17 cellular contexts compared by ENCODE assay signal in the genomic region with DNA sequence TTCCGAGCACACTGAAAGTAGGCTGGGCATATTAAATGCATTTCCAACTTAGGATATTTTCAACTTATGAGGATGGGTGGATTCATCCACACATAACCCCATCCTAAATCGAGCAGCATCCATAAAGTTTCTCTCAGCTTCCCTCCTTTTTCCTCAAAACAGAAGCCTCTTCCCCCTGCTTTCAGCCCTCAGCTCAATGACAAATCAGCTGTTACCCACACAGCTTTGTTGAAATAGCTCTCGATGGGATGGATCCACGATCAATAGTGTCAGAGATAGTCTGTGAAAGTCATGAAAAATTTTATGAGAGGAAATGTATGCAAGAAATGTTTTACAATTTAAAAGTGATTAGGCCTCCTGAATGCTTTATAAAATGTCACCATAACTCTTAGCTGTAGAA. TPM values are rescaled to one million over a fixed set of nuclear protein-coding genes. Genes with fewer than 3 reads are reported as not detected.
A peak's percentile ranks its signal among the peaks of the same experiment; 100 is the strongest.
DNase-seq lines count a peak whose midpoint lies in the region; ATAC-seq, FAIRE-seq and TF ChIP-seq lines count a peak whose summit lies in the region.
"Had no signal": no experiment of that assay in that cellular context is flagged by ENCODE, and none has a peak within 500 bp of the region (broad histone marks: within the 10 kb centered on the region; RNA-seq: fewer than 3 reads in every experiment).

No MANE protein-coding gene starts in this region.

- no TSS peak for BruUV-seq in HepG2 (replicated peaks; lab: Mats Ljungman, UMichigan)

- TF ChIP-seq CTCF in HepG2 (CRISPR knock-in tag; IDR thresholded peaks at IDR 0.05) (no peak), right lobe of liver (IDR thresholded peaks at IDR 0.05) (no peak), OCI-LY1 (IDR thresholded peaks at IDR 0.05; ENCODE audit: low read length) (no peak), endodermal cell (conservative IDR thresholded peaks at IDR 0.05) (no peak)

- peak overlapping the region; percentile 91 to 97 (median 96); a peak in 5 of 6 replicates for H3K4me3 ChIP-seq in HepG2 (replicated peaks in 1 of 3; ENCODE audit: insufficient read depth in 1 of 3, low read depth in 2 of 3, low read length in 3 of 3)
- no peak overlapping the region for H3K4me3 ChIP-seq in right lobe of liver
- peak overlapping the region; percentile 96 for H3K4me3 ChIP-seq in OCI-LY1 (ENCODE audit: low read depth, low read length, poor library complexity, severe bottlenecking)
- H3K4me3 ChIP-seq in endodermal cell (ENCODE audit: low read length): peak overlapping the region; percentile 94
- H3K4me3 ChIP-seq in right cardiac atrium (ENCODE audit: low read length): no peak overlapping the region

- in situ Hi-C loops in HepG2 (cut with HindIII; ENCODE audit: extremely low pct_ligation_motif_present, low pct_unique_long_range_greater_than_20kb): no loop called here

- no peak overlapping the region for H2AFZ ChIP-seq in HepG2 (ENCODE audit: low read length)
- no peak overlapping the region for H2AFZ ChIP-seq in OCI-LY1 (ENCODE audit: low read length)

- 8% methylated on average over 4 of the region's 4 CpGs for WGBS in HepG2 (ENCODE audit: low lambda C conversion rate)
- 54% methylated on average over 4 of the region's 4 CpGs for WGBS in right lobe of liver (ENCODE audit: insufficient coverage, low coverage, low lambda C conversion rate, missing lambda C conversion rate)
- 88 to 100% methylated on average over 2 to 4 of the region's 4 CpGs for WGBS in endodermal cell (ENCODE audit: insufficient coverage in 1 of 2, insufficient read length in 1 of 2), 2 experiments
- 90% methylated on average over 4 of the region's 4 CpGs for WGBS in right cardiac atrium

- no peaks in the 10 kb centered on the region for H3K9me3 ChIP-seq in HepG2 (ENCODE audit: low read length)
- no peaks in the 10 kb centered on the region for H3K9me3 ChIP-seq in right lobe of liver
- no peaks in the 10 kb centered on the region for H3K9me3 ChIP-seq in OCI-LY1 (ENCODE audit: low read length)
- no peaks in the 10 kb centered on the region for H3K9me3 ChIP-seq in endodermal cell (ENCODE audit: control insufficient read depth, low read length)
- no peaks in the 10 kb centered on the region for H3K9me3 ChIP-seq in right cardiac atrium (ENCODE audit: control insufficient read depth, low read length)
- H3K9me3 ChIP-seq: upper lobe of left lung had no signal

- ATAC-seq in HepG2 (no peak), right lobe of liver (no peak), right cardiac atrium (no peak), Right ventricle myocardium superior (ENCODE audit: poor library complexity) (no peak)
- ATAC-seq in stimulated activated effector memory CD8-positive, alpha-beta T cell treated with anti-CD3 and anti-CD28 coated beads, Interleukin-12 subunit alpha, Interleukin-12 subunit beta, amount 100 ng/mL, for 72 hours: no peak

- TF ChIP-seq POLR2A in HepG2 (IDR thresholded peaks at IDR 0.05; ENCODE audit: insufficient read depth in 1 of 2, low read depth in 2 of 2, low read length in 2 of 2) (no peak), right lobe of liver (IDR thresholded peaks at IDR 0.05) (no peak)

- H3K27me3 ChIP-seq in HepG2 (ENCODE audit: control insufficient read depth in 1 of 2, insufficient read depth in 2 of 2, low read length in 2 of 2) (no peaks in the 10 kb centered on the region; a peak in 1 of 5 replicates), right lobe of liver (no peaks in the 10 kb centered on the region), OCI-LY1 (ENCODE audit: insufficient read depth, low read length) (no peaks in the 10 kb centered on the region), endodermal cell (ENCODE audit: control insufficient read depth, insufficient read depth, low read length, poor library complexity, severe bottlenecking) (no peaks in the 10 kb centered on the region), right cardiac atrium (ENCODE audit: control insufficient read depth, insufficient read depth) (no peaks in the 10 kb centered on the region)
- H3K27me3 ChIP-seq: upper lobe of left lung had no signal

- peaks cover 4% of the 10 kb centered on the region; the same call in 1 of the 2 replicates for H3F3A ChIP-seq in OCI-LY1 (ENCODE audit: insufficient read depth, low read length)

- DNase-seq in HepG2 (ENCODE audit: low spot score) (no peak), right lobe of liver (no peak), endodermal cell (peak; percentile 5), right cardiac atrium (no peak), Right ventricle myocardium superior (no peak)
- no peak for DNase-seq in stimulated activated effector memory CD8-positive, alpha-beta T cell treated with anti-CD3 and anti-CD28 coated beads, Interleukin-12 subunit alpha, Interleukin-12 subunit beta, amount 100 ng/mL, for 72 hours (ENCODE audit: low spot score in 2 of 2)
- no peak for DNase-seq in effector CD8-positive, alpha-beta T cell (lab: John Stamatoyannopoulos, UW)
- DNase-seq: activated CD4-positive, alpha-beta T cell treated with anti-CD3 and anti-CD28 coated beads, Interleukin-2, amount 10 ng/mL, durations not matched to agents 7 days and 5 days; activated naive CD4-positive, alpha-beta T cell; C1 segment of cervical spinal cord; cerebellar nuclear complex; IMR-90; kidney glomerular epithelial cell; NCI-H1436; NCI-H345; upper lobe of left lung had no signal

- H3K9me2 ChIP-seq in OCI-LY1 (ENCODE audit: low read depth, low read length): no peaks in the 10 kb centered on the region

- H3K9ac ChIP-seq in HepG2 (ENCODE audit: insufficient read depth, low read depth, low read length): peak overlapping the region; percentile 84
- peak overlapping the region; percentile 98; the same call in 1 of the 2 replicates for H3K9ac ChIP-seq in OCI-LY1 (ENCODE audit: low read length)
- no peak overlapping the region for H3K9ac ChIP-seq in endodermal cell (ENCODE audit: extremely low read depth, low read length, poor library complexity, severe bottlenecking)

- H3K9me3 Mint-ChIP-seq in endodermal cell: no peaks in the 10 kb centered on the region
- H3K9me3 Mint-ChIP-seq in stimulated activated effector memory CD8-positive, alpha-beta T cell treated with anti-CD3 and anti-CD28 coated beads, Interleukin-12 subunit alpha, Interleukin-12 subunit beta, amount 100 ng/mL, for 72 hours: no peaks in the 10 kb centered on the region
- H3K9me3 Mint-ChIP-seq: activated CD4-positive, alpha-beta T cell treated with anti-CD3 and anti-CD28 coated beads, Interleukin-2, amount 10 ng/mL, durations not matched to agents 7 days and 5 days had no signal

- H4K20me1 ChIP-seq in HepG2 (ENCODE audit: insufficient read depth, low read length) (0 out of 2 replicates have a peak, but pooled peaks cover 10% of the 10 kb centered on the region), OCI-LY1 (ENCODE audit: insufficient read depth, low read length) (no peaks in the 10 kb centered on the region)

- H3K4me3 Mint-ChIP-seq in endodermal cell: no peak overlapping the region
- peak overlapping the region; percentile 84 for H3K4me3 Mint-ChIP-seq in stimulated activated effector memory CD8-positive, alpha-beta T cell treated with anti-CD3 and anti-CD28 coated beads, Interleukin-12 subunit alpha, Interleukin-12 subunit beta, amount 100 ng/mL, for 72 hours

- TF ChIP-seq EP300 in HepG2 (IDR thresholded peaks at IDR 0.05; ENCODE audit: low read depth in 2 of 2, low read length in 2 of 2) (no peak), HepG2 (CRISPR knock-in tag; IDR thresholded peaks at IDR 0.05; ENCODE audit: borderline replicate concordance) (no peak)

- no peak for TF ChIP-seq RAD21 in HepG2 (CRISPR knock-in tag; IDR thresholded peaks at IDR 0.05)

- peak overlapping the region; percentile 91 for H3K27ac ChIP-seq in HepG2 (ENCODE audit: extremely low read length, insufficient read depth, low read length)
- H3K27ac ChIP-seq in right lobe of liver: no peak overlapping the region
- no peak overlapping the region for H3K27ac ChIP-seq in OCI-LY1 (ENCODE audit: low read depth, low read length, poor library complexity, severe bottlenecking)
- no peak overlapping the region for H3K27ac ChIP-seq in endodermal cell (ENCODE audit: low read depth, low read length)
- no peak overlapping the region for H3K27ac ChIP-seq in right cardiac atrium (ENCODE audit: low read length)
- H3K27ac ChIP-seq: upper lobe of left lung had no signal

- no peaks in the 10 kb centered on the region for H3K27me3 Mint-ChIP-seq in endodermal cell (ENCODE audit: insufficient read depth)
- H3K27me3 Mint-ChIP-seq: activated CD4-positive, alpha-beta T cell treated with anti-CD3 and anti-CD28 coated beads, Interleukin-2, amount 10 ng/mL, durations not matched to agents 7 days and 5 days had no signal

- H3K27ac Mint-ChIP-seq in endodermal cell: no peak overlapping the region
- H3K27ac Mint-ChIP-seq in stimulated activated effector memory CD8-positive, alpha-beta T cell treated with anti-CD3 and anti-CD28 coated beads, Interleukin-12 subunit alpha, Interleukin-12 subunit beta, amount 100 ng/mL, for 72 hours: no peak overlapping the region
- H3K27ac Mint-ChIP-seq: activated CD4-positive, alpha-beta T cell treated with anti-CD3 and anti-CD28 coated beads, Interleukin-2, amount 10 ng/mL, durations not matched to agents 7 days and 5 days had no signal

- H3K36me3 ChIP-seq in HepG2 (replicated peaks in 1 of 2; ENCODE audit: control insufficient read depth in 1 of 2, insufficient read depth in 2 of 2, low read length in 2 of 2): peaks cover 6 to 18% of the 10 kb centered on the region in 2 experiments; a peak in 4 of 5 replicates
- peaks cover 0 to 5% (median 0%) of the 10 kb centered on the region in 4 donors for H3K36me3 ChIP-seq in right lobe of liver
- H3K36me3 ChIP-seq in OCI-LY1 (ENCODE audit: insufficient read depth, low read length): peaks cover 17% of the 10 kb centered on the region
- H3K36me3 ChIP-seq in endodermal cell (ENCODE audit: control insufficient read depth, insufficient read depth, low read length): peaks cover 6% of the 10 kb centered on the region

- H3K4me2 ChIP-seq in HepG2 (ENCODE audit: low read depth, low read length): peak overlapping the region; percentile 98
- peak overlapping the region; percentile 86 for H3K4me2 ChIP-seq in OCI-LY1 (ENCODE audit: low read length)

- CTCF ChIA-PET in HepG2 (lab: Yijun Ruan, JAX; ENCODE audit: low intra/inter-chr PET ratio, low total read pairs): no interaction called here

- no peak for FAIRE-seq in HepG2 (lab: Jason Lieb, UNC)

- peaks cover 61% of the 10 kb centered on the region for H3K79me2 ChIP-seq in HepG2 (ENCODE audit: insufficient read depth, low read length)
- peaks cover 61% of the 10 kb centered on the region for H3K79me2 ChIP-seq in OCI-LY1 (ENCODE audit: insufficient read depth, low read length)

- intact Hi-C loops in HepG2 (cut with micrococcal nuclease; ENCODE audit: unreplicated experiment): no loop called here
- intact Hi-C loops in right lobe of liver (cut with DNase I): no loop called here
- intact Hi-C loops in right cardiac atrium (cut with DNase I): no loop called here
- intact Hi-C loops in Right ventricle myocardium superior (cut with DNase I): no loop called here

- H3K36me3 Mint-ChIP-seq in endodermal cell (ENCODE audit: low read depth): peaks cover 18% of the 10 kb centered on the region
- peaks cover 52% of the 10 kb centered on the region for H3K36me3 Mint-ChIP-seq in stimulated activated effector memory CD8-positive, alpha-beta T cell treated with anti-CD3 and anti-CD28 coated beads, Interleukin-12 subunit alpha, Interleukin-12 subunit beta, amount 100 ng/mL, for 72 hours

- H3K4me1 ChIP-seq in HepG2 (ENCODE audit: insufficient read depth, low read length): peaks cover 38% of the 10 kb centered on the region
- H3K4me1 ChIP-seq in right lobe of liver: peaks cover 0 to 36% (median 17%) of the 10 kb centered on the region in 4 donors
- H3K4me1 ChIP-seq in OCI-LY1 (ENCODE audit: insufficient read depth, low read length, severe bottlenecking): peaks cover 34% of the 10 kb centered on the region
- H3K4me1 ChIP-seq in endodermal cell (ENCODE audit: control insufficient read depth, insufficient read depth, low read length): peaks cover 12% of the 10 kb centered on the region
- H3K4me1 ChIP-seq in right cardiac atrium (ENCODE audit: control insufficient read depth, insufficient read depth, low read length): no peaks in the 10 kb centered on the region

- peaks cover 28% of the 10 kb centered on the region for H3K4me1 Mint-ChIP-seq in endodermal cell
- H3K4me1 Mint-ChIP-seq in stimulated activated effector memory CD8-positive, alpha-beta T cell treated with anti-CD3 and anti-CD28 coated beads, Interleukin-12 subunit alpha, Interleukin-12 subunit beta, amount 100 ng/mL, for 72 hours: peaks cover 38% of the 10 kb centered on the region

- POLR2A ChIA-PET in HepG2 (lab: Yijun Ruan, JAX): interaction anchor here (2.2 to 2.6 kb wide), 2 partner anchors 20 to 47 kb away, joined by 7 to 25 read pairs; a partner anchor contains a TSS

RNA-seq across cellular contexts. Expression of a gene that starts 2.5 kb away (rescaled TPM):
- total RNA-seq in HepG2 (2016; rRNA removed; fragmentation: Illumina TruSeq; extraction: Trizol) (20.1 and 34.8 TPM in 2 replicates), right lobe of liver (1 to 10 TPM; 6.4 to 10.0 (median 7.2) TPM), endodermal cell (10 to 100 TPM; 35.0 TPM), right cardiac atrium (1 to 10 TPM; 5.1 to 8.5 (median 6.1) TPM), Right ventricle myocardium superior (4.0 TPM)
- 12.8 and 14.6 TPM in 2 replicates for total RNA-seq in HepG2 (2016; cell fraction: cytosol; rRNA removed; fragmentation: Illumina TruSeq; extraction: Trizol; ENCODE audit: low read depth)
- 20.9 and 31.1 TPM in 2 replicates for total RNA-seq in HepG2 (2016; cell fraction: insoluble cytoplasmic fraction; rRNA removed; fragmentation: Illumina TruSeq; extraction: Trizol)
- total RNA-seq in HepG2 (2016; cell fraction: membrane; rRNA removed; fragmentation: Illumina TruSeq; extraction: Trizol): 16.8 and 16.9 TPM in 2 replicates
- total RNA-seq in HepG2 (2016; cell fraction: nucleus; rRNA removed; fragmentation: Illumina TruSeq; extraction: Trizol): 20.4 and 22.7 TPM in 2 replicates
- polyA plus RNA-seq in HepG2 (2011; rRNA removed) (15.5 and 18.4 TPM in 2 replicates), right cardiac atrium (2.7 TPM)
- 11.2 and 12.3 TPM in 2 replicates for polyA plus RNA-seq in HepG2 (2011; cell fraction: cytosol; rRNA removed)
- 20.2 and 22.4 TPM in 2 replicates for polyA plus RNA-seq in HepG2 (2011; cell fraction: nucleus; rRNA removed)
- 15.6 and 16.6 TPM in 2 replicates for polyA plus RNA-seq in HepG2 (2012)
- 1.8 TPM in 2 replicates for polyA plus RNA-seq in HepG2 (2016; cell fraction: cytosol; fragmentation: Illumina TruSeq; extraction: Trizol; ENCODE audit: low read depth)
- polyA plus RNA-seq in HepG2 (2016; cell fraction: insoluble cytoplasmic fraction; fragmentation: Illumina TruSeq; extraction: Trizol; ENCODE audit: low read depth): 29.3 and 33.3 TPM in 2 replicates
- 7.2 TPM in 2 replicates for polyA plus RNA-seq in HepG2 (2016; cell fraction: membrane; fragmentation: Illumina TruSeq; extraction: Trizol; ENCODE audit: low read depth)
- polyA plus RNA-seq in HepG2 (2016; cell fraction: nucleus; fragmentation: Illumina TruSeq; extraction: Trizol; ENCODE audit: insufficient read depth, low read depth): 46.3 and 53.5 TPM in 2 replicates
- 44.5 and 49.7 TPM in 2 replicates for polyA minus RNA-seq in HepG2 (2011; rRNA and poly(A)+ RNA removed; ENCODE audit: low replicate concordance)
- polyA minus RNA-seq in HepG2 (2011; cell fraction: cytosol; rRNA and poly(A)+ RNA removed): 17.9 and 18.8 TPM in 2 replicates
- 14.9 and 15.3 TPM in 2 replicates for polyA minus RNA-seq in HepG2 (2011; cell fraction: nucleus; rRNA and poly(A)+ RNA removed)
- polyA plus RNA-seq in endodermal cell (2013, experiment 1 of 2): 21.9 TPM
- 19.7 TPM for polyA plus RNA-seq in endodermal cell (2013, experiment 2 of 2)

RNA-seq across cellular contexts. Expression of a gene that starts 19.7 kb away (rescaled TPM):
- total RNA-seq in HepG2 (2016; rRNA removed; fragmentation: Illumina TruSeq; extraction: Trizol) (41.4 and 59.3 TPM in 2 replicates), right lobe of liver (10 to 100 TPM; 31.2 to 47.9 (median 43.2) TPM), endodermal cell (10 to 100 TPM; 68.0 to 75.1 TPM), right cardiac atrium (10 to 100 TPM; 26.0 to 38.3 (median 34.9) TPM), Right ventricle myocardium superior (24.7 TPM)
- total RNA-seq in HepG2 (2016; cell fraction: cytosol; rRNA removed; fragmentation: Illumina TruSeq; extraction: Trizol; ENCODE audit: low read depth): 25.6 and 28.7 TPM in 2 replicates
- 38.6 and 66.1 TPM in 2 replicates for total RNA-seq in HepG2 (2016; cell fraction: insoluble cytoplasmic fraction; rRNA removed; fragmentation: Illumina TruSeq; extraction: Trizol)
- total RNA-seq in HepG2 (2016; cell fraction: membrane; rRNA removed; fragmentation: Illumina TruSeq; extraction: Trizol): 33.6 and 39.9 TPM in 2 replicates
- 60.7 and 77.4 TPM in 2 replicates for total RNA-seq in HepG2 (2016; cell fraction: nucleus; rRNA removed; fragmentation: Illumina TruSeq; extraction: Trizol)
- polyA plus RNA-seq in HepG2 (2011; rRNA removed) (59.0 and 65.2 TPM in 2 replicates), right cardiac atrium (43.0 TPM)
- 34.0 and 50.7 TPM in 2 replicates for polyA plus RNA-seq in HepG2 (2011; cell fraction: cytosol; rRNA removed)
- 63.2 and 65.1 TPM in 2 replicates for polyA plus RNA-seq in HepG2 (2011; cell fraction: nucleus; rRNA removed)
- polyA plus RNA-seq in HepG2 (2012): 36.4 and 42.5 TPM in 2 replicates
- 37.6 and 45.6 TPM in 2 replicates for polyA plus RNA-seq in HepG2 (2016; cell fraction: cytosol; fragmentation: Illumina TruSeq; extraction: Trizol; ENCODE audit: low read depth)
- 43.9 and 63.4 TPM in 2 replicates for polyA plus RNA-seq in HepG2 (2016; cell fraction: insoluble cytoplasmic fraction; fragmentation: Illumina TruSeq; extraction: Trizol; ENCODE audit: low read depth)
- 36.3 and 44.4 TPM in 2 replicates for polyA plus RNA-seq in HepG2 (2016; cell fraction: membrane; fragmentation: Illumina TruSeq; extraction: Trizol; ENCODE audit: low read depth)
- polyA plus RNA-seq in HepG2 (2016; cell fraction: nucleus; fragmentation: Illumina TruSeq; extraction: Trizol; ENCODE audit: insufficient read depth, low read depth): 159 and 169 TPM in 2 replicates
- 21.7 and 35.4 TPM in 2 replicates for polyA minus RNA-seq in HepG2 (2011; rRNA and poly(A)+ RNA removed; ENCODE audit: low replicate concordance)
- polyA minus RNA-seq in HepG2 (2011; cell fraction: cytosol; rRNA and poly(A)+ RNA removed): 22.2 and 22.9 TPM in 2 replicates
- 54.3 and 57.7 TPM in 2 replicates for polyA minus RNA-seq in HepG2 (2011; cell fraction: nucleus; rRNA and poly(A)+ RNA removed)
- 57.8 TPM for polyA plus RNA-seq in endodermal cell (2013, experiment 1 of 2)
- polyA plus RNA-seq in endodermal cell (2013, experiment 2 of 2): 52.0 TPM

RNA-seq across cellular contexts. Expression of a gene that starts 20.1 kb away (rescaled TPM):
- total RNA-seq in HepG2 (2016; rRNA removed; fragmentation: Illumina TruSeq; extraction: Trizol): 28.0 and 28.3 TPM in 2 replicates
- 7.9 and 8.3 TPM in 2 replicates for total RNA-seq in HepG2 (2016; cell fraction: cytosol; rRNA removed; fragmentation: Illumina TruSeq; extraction: Trizol; ENCODE audit: low read depth)
- 28.6 and 31.1 TPM in 2 replicates for total RNA-seq in HepG2 (2016; cell fraction: insoluble cytoplasmic fraction; rRNA removed; fragmentation: Illumina TruSeq; extraction: Trizol)
- 24.4 and 27.4 TPM in 2 replicates for total RNA-seq in HepG2 (2016; cell fraction: membrane; rRNA removed; fragmentation: Illumina TruSeq; extraction: Trizol)
- 27.4 and 28.9 TPM in 2 replicates for total RNA-seq in HepG2 (2016; cell fraction: nucleus; rRNA removed; fragmentation: Illumina TruSeq; extraction: Trizol)
- polyA plus RNA-seq in HepG2 (2011; rRNA removed): 13.4 and 16.2 TPM in 2 replicates
- 3.8 and 6.1 TPM in 2 replicates for polyA plus RNA-seq in HepG2 (2011; cell fraction: cytosol; rRNA removed)
- polyA plus RNA-seq in HepG2 (2011; cell fraction: nucleus; rRNA removed): 21.4 and 24.6 TPM in 2 replicates
- 12.6 and 13.8 TPM in 2 replicates for polyA plus RNA-seq in HepG2 (2012)
- polyA plus RNA-seq in HepG2 (2016; cell fraction: cytosol; fragmentation: Illumina TruSeq; extraction: Trizol; ENCODE audit: low read depth): 4.5 and 6.2 TPM in 2 replicates
- 23.5 and 29.2 TPM in 2 replicates for polyA plus RNA-seq in HepG2 (2016; cell fraction: insoluble cytoplasmic fraction; fragmentation: Illumina TruSeq; extraction: Trizol; ENCODE audit: low read depth)
- 13.9 and 15.0 TPM in 2 replicates for polyA plus RNA-seq in HepG2 (2016; cell fraction: membrane; fragmentation: Illumina TruSeq; extraction: Trizol; ENCODE audit: low read depth)
- 57.5 and 58.5 TPM in 2 replicates for polyA plus RNA-seq in HepG2 (2016; cell fraction: nucleus; fragmentation: Illumina TruSeq; extraction: Trizol; ENCODE audit: insufficient read depth, low read depth)
- 10.3 and 37.9 TPM in 2 replicates for polyA minus RNA-seq in HepG2 (2011; rRNA and poly(A)+ RNA removed; ENCODE audit: low replicate concordance)
- polyA minus RNA-seq in HepG2 (2011; cell fraction: cytosol; rRNA and poly(A)+ RNA removed): 5.1 and 7.9 TPM in 2 replicates
- 8.7 and 9.5 TPM in 2 replicates for polyA minus RNA-seq in HepG2 (2011; cell fraction: nucleus; rRNA and poly(A)+ RNA removed)
- total RNA-seq in right lobe of liver: 1 to 10 TPM; 7.1 to 9.4 (median 8.7) TPM
- 10 to 100 TPM; 27.1 to 28.9 TPM for total RNA-seq in endodermal cell
- polyA plus RNA-seq in endodermal cell (2013, experiment 1 of 2): 34.3 TPM
- 31.9 TPM for polyA plus RNA-seq in endodermal cell (2013, experiment 2 of 2)
- total RNA-seq in right cardiac atrium: 10 to 100 TPM in 3 of 4 donors, 1 to 10 TPM in 1; 8.1 to 12.3 (median 11.0) TPM
- 7.9 TPM for polyA plus RNA-seq in right cardiac atrium
- total RNA-seq in Right ventricle myocardium superior: 10.0 TPM

RNA-seq across cellular contexts. Expression of a gene that starts 27.3 kb away (rescaled TPM):
- 631 and 680 TPM in 2 replicates for total RNA-seq in HepG2 (2016; rRNA removed; fragmentation: Illumina TruSeq; extraction: Trizol)
- 223 and 253 TPM in 2 replicates for total RNA-seq in HepG2 (2016; cell fraction: cytosol; rRNA removed; fragmentation: Illumina TruSeq; extraction: Trizol; ENCODE audit: low read depth)
- 605 and 675 TPM in 2 replicates for total RNA-seq in HepG2 (2016; cell fraction: insoluble cytoplasmic fraction; rRNA removed; fragmentation: Illumina TruSeq; extraction: Trizol)
- 338 and 363 TPM in 2 replicates for total RNA-seq in HepG2 (2016; cell fraction: membrane; rRNA removed; fragmentation: Illumina TruSeq; extraction: Trizol)
- total RNA-seq in HepG2 (2016; cell fraction: nucleus; rRNA removed; fragmentation: Illumina TruSeq; extraction: Trizol): 227 and 273 TPM in 2 replicates
- polyA plus RNA-seq in HepG2 (2011; rRNA removed): 143 and 219 TPM in 2 replicates
- 153 and 205 TPM in 2 replicates for polyA plus RNA-seq in HepG2 (2011; cell fraction: cytosol; rRNA removed)
- 59.5 and 75.2 TPM in 2 replicates for polyA plus RNA-seq in HepG2 (2011; cell fraction: nucleus; rRNA removed)
- polyA plus RNA-seq in HepG2 (2012): 262 and 271 TPM in 2 replicates
- 208 and 216 TPM in 2 replicates for polyA plus RNA-seq in HepG2 (2016; cell fraction: cytosol; fragmentation: Illumina TruSeq; extraction: Trizol; ENCODE audit: low read depth)
- 559 and 587 TPM in 2 replicates for polyA plus RNA-seq in HepG2 (2016; cell fraction: insoluble cytoplasmic fraction; fragmentation: Illumina TruSeq; extraction: Trizol; ENCODE audit: low read depth)
- polyA plus RNA-seq in HepG2 (2016; cell fraction: membrane; fragmentation: Illumina TruSeq; extraction: Trizol; ENCODE audit: low read depth): 287 and 298 TPM in 2 replicates
- polyA plus RNA-seq in HepG2 (2016; cell fraction: nucleus; fragmentation: Illumina TruSeq; extraction: Trizol; ENCODE audit: insufficient read depth, low read depth): 354 and 385 TPM in 2 replicates
- 48.7 and 110 TPM in 2 replicates for polyA minus RNA-seq in HepG2 (2011; rRNA and poly(A)+ RNA removed; ENCODE audit: low replicate concordance)
- polyA minus RNA-seq in HepG2 (2011; cell fraction: cytosol; rRNA and poly(A)+ RNA removed): 109 and 144 TPM in 2 replicates
- polyA minus RNA-seq in HepG2 (2011; cell fraction: nucleus; rRNA and poly(A)+ RNA removed): 43.8 and 49.1 TPM in 2 replicates
- total RNA-seq in right lobe of liver: 100 to 1,000 TPM in 2 of 6 experiments, 10 to 100 TPM in 4; 60.2 to 163 (median 67.6) TPM
- total RNA-seq in endodermal cell: 100 to 1,000 TPM; 213 to 217 TPM
- polyA plus RNA-seq in endodermal cell (2013, experiment 1 of 2): 185 TPM
- polyA plus RNA-seq in endodermal cell (2013, experiment 2 of 2): 182 TPM
- total RNA-seq in right cardiac atrium: 100 to 1,000 TPM in 1 of 4 donors, 10 to 100 TPM in 3; 86.7 to 101 (median 93.8) TPM
- polyA plus RNA-seq in right cardiac atrium: 143 TPM
- 128 TPM for total RNA-seq in Right ventricle myocardium superior

RNA-seq across cellular contexts. Expression of a gene that starts 46.3 kb away (rescaled TPM):
- total RNA-seq in HepG2 (2016; rRNA removed; fragmentation: Illumina TruSeq; extraction: Trizol) (54.7 and 58.5 TPM in 2 replicates), right lobe of liver (10 to 100 TPM; 11.5 to 21.4 (median 14.8) TPM), endodermal cell (10 to 100 TPM; 69.3 to 87.8 TPM), right cardiac atrium (10 to 100 TPM; 28.3 to 31.4 (median 28.7) TPM), Right ventricle myocardium superior (24.8 TPM)
- total RNA-seq in HepG2 (2016; cell fraction: cytosol; rRNA removed; fragmentation: Illumina TruSeq; extraction: Trizol; ENCODE audit: low read depth): 16.2 and 18.9 TPM in 2 replicates
- 54.9 and 62.0 TPM in 2 replicates for total RNA-seq in HepG2 (2016; cell fraction: insoluble cytoplasmic fraction; rRNA removed; fragmentation: Illumina TruSeq; extraction: Trizol)
- 22.7 and 27.6 TPM in 2 replicates for total RNA-seq in HepG2 (2016; cell fraction: membrane; rRNA removed; fragmentation: Illumina TruSeq; extraction: Trizol)
- 50.9 and 60.8 TPM in 2 replicates for total RNA-seq in HepG2 (2016; cell fraction: nucleus; rRNA removed; fragmentation: Illumina TruSeq; extraction: Trizol)
- polyA plus RNA-seq in HepG2 (2011; rRNA removed) (36.3 and 42.1 TPM in 2 replicates), right cardiac atrium (46.7 TPM)
- polyA plus RNA-seq in HepG2 (2011; cell fraction: cytosol; rRNA removed): 26.3 and 28.2 TPM in 2 replicates
- 40.9 and 53.2 TPM in 2 replicates for polyA plus RNA-seq in HepG2 (2011; cell fraction: nucleus; rRNA removed)
- 28.1 and 30.8 TPM in 2 replicates for polyA plus RNA-seq in HepG2 (2012)
- polyA plus RNA-seq in HepG2 (2016; cell fraction: cytosol; fragmentation: Illumina TruSeq; extraction: Trizol; ENCODE audit: low read depth): 10.1 TPM in 2 replicates
- 44.0 and 48.5 TPM in 2 replicates for polyA plus RNA-seq in HepG2 (2016; cell fraction: insoluble cytoplasmic fraction; fragmentation: Illumina TruSeq; extraction: Trizol; ENCODE audit: low read depth)
- polyA plus RNA-seq in HepG2 (2016; cell fraction: membrane; fragmentation: Illumina TruSeq; extraction: Trizol; ENCODE audit: low read depth): 14.2 and 15.2 TPM in 2 replicates
- 80.1 and 81.6 TPM in 2 replicates for polyA plus RNA-seq in HepG2 (2016; cell fraction: nucleus; fragmentation: Illumina TruSeq; extraction: Trizol; ENCODE audit: insufficient read depth, low read depth)
- 19.9 and 28.3 TPM in 2 replicates for polyA minus RNA-seq in HepG2 (2011; rRNA and poly(A)+ RNA removed; ENCODE audit: low replicate concordance)
- 7.7 and 10.6 TPM in 2 replicates for polyA minus RNA-seq in HepG2 (2011; cell fraction: cytosol; rRNA and poly(A)+ RNA removed)
- polyA minus RNA-seq in HepG2 (2011; cell fraction: nucleus; rRNA and poly(A)+ RNA removed): 50.2 and 57.8 TPM in 2 replicates
- 82.5 TPM for polyA plus RNA-seq in endodermal cell (2013, experiment 1 of 2)
- 72.4 TPM for polyA plus RNA-seq in endodermal cell (2013, experiment 2 of 2)

Comparison
In these comparisons a context has a peak if more than half of its experiments do, and no peak if none do; other contexts are left out.
1. H3K4me3 ChIP-seq: peak in HepG2 (3 of 3), OCI-LY1 (single experiment) and endodermal cell (single experiment); none in right lobe of liver (0 of 3) and right cardiac atrium (single experiment).